ENCODE assay signal across 8 cellular contexts in genomic region chr7:90455163-90456030, GRCh38. TPM values are rescaled to one million over a fixed set of nuclear protein-coding genes. Genes with fewer than 3 reads are reported as not detected.
DNase-seq lines count a peak whose midpoint lies in the region; ATAC-seq and TF ChIP-seq lines count a peak whose summit lies in the region.

No MANE protein-coding gene starts in this region.

- H3K27ac Mint-ChIP-seq in naive B cell, result peak overlapping the region in 3 of 6 donors; percentile 1 to 88 (median 2)

- no peaks in the 10 kb centered on the region for H3K9me3 ChIP-seq in effector memory CD4-positive, alpha-beta T cell (ENCODE audit: control insufficient read depth, low read length)

- H3K36me3 Mint-ChIP-seq in naive B cell, result no peaks in the 10 kb centered on the region

- H3K9me3 Mint-ChIP-seq in naive B cell, result no peaks in the 10 kb centered on the region

- H3K36me3 ChIP-seq in effector memory CD4-positive, alpha-beta T cell (ENCODE audit: control insufficient read depth, insufficient read depth, low read length), result no peaks in the 10 kb centered on the region

- ATAC-seq in Right ventricle myocardium inferior, result peak; percentile 63
- ATAC-seq in naive B cell (ENCODE audit: low read depth in 2 of 2), result peak; percentile 64 to 71

- intact Hi-C loops in Right ventricle myocardium inferior (cut with DNase I), result loop anchor here (5.0 to 10.0 kb wide), 4 partner anchors 77 to 577 kb away; no protein-coding TSS in a partner anchor
- intact Hi-C loops in cardiac septum (cut with DNase I), result loop anchor here (5.0 to 10.0 kb wide), 2 partner anchors 172 to 579 kb away; no protein-coding TSS in a partner anchor

- H3K27me3 ChIP-seq in effector memory CD4-positive, alpha-beta T cell (replicated peaks; ENCODE audit: control insufficient read depth, insufficient read depth, low read length, poor library complexity, severe bottlenecking), result no peaks in the 10 kb centered on the region

- H3K4me1 ChIP-seq in effector memory CD4-positive, alpha-beta T cell (ENCODE audit: control insufficient read depth, insufficient read depth, low read length, poor library complexity, severe bottlenecking), result no peaks in the 10 kb centered on the region

- peak overlapping the region in 4 of 8 donors; percentile 21 to 67 (median 44) for H3K4me3 Mint-ChIP-seq in naive B cell

- peaks cover 7 to 10% (median 9%) of the 10 kb centered on the region in 3 donors for H3K4me1 Mint-ChIP-seq in naive B cell

- DNase-seq in Right ventricle myocardium inferior (ENCODE audit: missing footprints), result no peak
- DNase-seq in cardiac septum (ENCODE audit: low spot score), result no peak
- peak; percentile 49 for DNase-seq in HCEC 1CT
- peak; percentile 43 for DNase-seq in LNCaP clone FGC (ENCODE audit: low read depth)
- peak; percentile 43 for DNase-seq in SHP77 treated with DMSO at 0.1 percent for 48 hours (lab: John Stamatoyannopoulos, UW)
- DNase-seq in erythroblast (lab: John Stamatoyannopoulos, UW), result peak; percentile 9 to 16
- DNase-seq in naive B cell, result peak; percentile 30
- DNase-seq in effector memory CD4-positive, alpha-beta T cell, result no peak

- H3K4me3 ChIP-seq in LNCaP clone FGC (ENCODE audit: low read depth, low read length), result no peak overlapping the region
- H3K4me3 ChIP-seq in effector memory CD4-positive, alpha-beta T cell (ENCODE audit: insufficient read depth, low read depth, low read length, poor library complexity, severe bottlenecking), result no peak overlapping the region

- H3K27me3 Mint-ChIP-seq in naive B cell, result peaks cover 5 to 9% (median 7%) of the 10 kb centered on the region in 3 donors

- H3K27ac ChIP-seq in effector memory CD4-positive, alpha-beta T cell (ENCODE audit: insufficient read depth, low read length, poor library complexity, severe bottlenecking), result no peak overlapping the region

- TF ChIP-seq POLR2A in erythroblast (IDR thresholded peaks at IDR 0.05; ENCODE audit: low read length), result no peak

- TF ChIP-seq CTCF in LNCaP clone FGC (IDR thresholded peaks at IDR 0.05; ENCODE audit: control insufficient read depth, extremely low read depth, insufficient read depth), result peak; percentile 76

RNA-seq across cellular contexts. Expression of gene PTTG1IP2, which starts 14.0 kb away (rescaled TPM):
- total RNA-seq in Right ventricle myocardium inferior (not detected), cardiac septum (not detected)
- not detected for polyA plus RNA-seq in naive B cell (ENCODE audit: low read depth in 6 of 6)

RNA-seq across cellular contexts. Expression of gene CLDN12, which starts 52.1 kb away (rescaled TPM):
- total RNA-seq in Right ventricle myocardium inferior, result 34.1 TPM
- 19.9 TPM for total RNA-seq in cardiac septum
- polyA plus RNA-seq in naive B cell (ENCODE audit: low read depth in 6 of 6), result 1 to 10 TPM in 1 of 6 donors, under 1 TPM in 4, not detected in 1; 0.35 to 1.5 (median 0.60) TPM

Comparison
In these comparisons a context has a peak if more than half of its experiments do, and no peak if none do; other contexts are left out.
1. DNase-seq: peak in HCEC 1CT (single experiment), LNCaP clone FGC (single experiment), SHP77 treated with DMSO at 0.1 percent for 48 hours (single experiment), erythroblast (2 of 2) and naive B cell (single experiment); none in Right ventricle myocardium inferior (single experiment), cardiac septum (single experiment) and effector memory CD4-positive, alpha-beta T cell (0 of 3).